ENCODE assay signal across 1 cellular context in the genomic region with DNA sequence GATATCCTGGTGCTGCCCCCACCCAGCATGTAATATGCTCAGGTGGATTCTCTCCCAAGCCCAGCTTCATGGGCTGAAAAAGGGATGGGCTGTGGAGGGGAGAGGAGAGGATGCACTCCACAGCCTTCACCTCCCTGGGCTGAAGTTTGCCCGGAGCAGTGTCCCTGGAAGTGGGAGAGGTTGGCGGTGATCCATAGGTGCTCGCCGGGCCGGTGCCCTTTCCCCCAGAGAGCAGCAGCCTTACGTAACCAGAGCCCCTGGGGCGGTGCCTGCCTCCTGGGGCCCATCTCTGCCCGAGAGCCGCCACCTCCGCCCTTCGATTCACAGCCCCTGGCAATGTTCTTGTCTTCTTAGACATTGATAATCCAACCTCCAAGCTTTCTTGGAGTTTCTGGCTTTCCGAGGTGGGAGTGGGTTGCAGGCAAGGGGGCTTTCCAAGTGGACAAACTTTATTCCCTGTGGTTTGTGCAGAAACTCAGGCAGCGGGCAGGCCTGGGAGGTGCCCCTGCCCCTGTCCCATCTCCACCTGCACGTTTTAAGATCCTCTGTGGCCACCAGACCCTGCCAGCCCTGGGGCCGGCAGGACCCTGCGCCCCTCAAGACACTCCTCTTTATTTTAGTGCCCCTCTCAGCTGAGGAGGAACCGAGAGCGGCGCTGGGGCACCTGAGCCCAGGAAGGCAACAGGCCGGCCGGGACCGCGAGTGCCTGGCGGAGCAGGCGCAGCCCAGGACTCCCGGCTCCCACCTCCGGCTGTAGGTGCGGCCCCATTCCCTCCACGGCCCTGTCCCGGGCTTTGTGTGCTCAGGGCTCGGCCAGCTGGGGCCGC.
TF ChIP-seq lines count a peak whose summit lies in the region.

No MANE protein-coding gene starts in this region.

TF ChIP-seq in HepG2, 621 proteins besides CTCF, POLR2A, EP300 and RAD21 (continued from another document and continues in another):
- TF ChIP-seq, protein P1, sequence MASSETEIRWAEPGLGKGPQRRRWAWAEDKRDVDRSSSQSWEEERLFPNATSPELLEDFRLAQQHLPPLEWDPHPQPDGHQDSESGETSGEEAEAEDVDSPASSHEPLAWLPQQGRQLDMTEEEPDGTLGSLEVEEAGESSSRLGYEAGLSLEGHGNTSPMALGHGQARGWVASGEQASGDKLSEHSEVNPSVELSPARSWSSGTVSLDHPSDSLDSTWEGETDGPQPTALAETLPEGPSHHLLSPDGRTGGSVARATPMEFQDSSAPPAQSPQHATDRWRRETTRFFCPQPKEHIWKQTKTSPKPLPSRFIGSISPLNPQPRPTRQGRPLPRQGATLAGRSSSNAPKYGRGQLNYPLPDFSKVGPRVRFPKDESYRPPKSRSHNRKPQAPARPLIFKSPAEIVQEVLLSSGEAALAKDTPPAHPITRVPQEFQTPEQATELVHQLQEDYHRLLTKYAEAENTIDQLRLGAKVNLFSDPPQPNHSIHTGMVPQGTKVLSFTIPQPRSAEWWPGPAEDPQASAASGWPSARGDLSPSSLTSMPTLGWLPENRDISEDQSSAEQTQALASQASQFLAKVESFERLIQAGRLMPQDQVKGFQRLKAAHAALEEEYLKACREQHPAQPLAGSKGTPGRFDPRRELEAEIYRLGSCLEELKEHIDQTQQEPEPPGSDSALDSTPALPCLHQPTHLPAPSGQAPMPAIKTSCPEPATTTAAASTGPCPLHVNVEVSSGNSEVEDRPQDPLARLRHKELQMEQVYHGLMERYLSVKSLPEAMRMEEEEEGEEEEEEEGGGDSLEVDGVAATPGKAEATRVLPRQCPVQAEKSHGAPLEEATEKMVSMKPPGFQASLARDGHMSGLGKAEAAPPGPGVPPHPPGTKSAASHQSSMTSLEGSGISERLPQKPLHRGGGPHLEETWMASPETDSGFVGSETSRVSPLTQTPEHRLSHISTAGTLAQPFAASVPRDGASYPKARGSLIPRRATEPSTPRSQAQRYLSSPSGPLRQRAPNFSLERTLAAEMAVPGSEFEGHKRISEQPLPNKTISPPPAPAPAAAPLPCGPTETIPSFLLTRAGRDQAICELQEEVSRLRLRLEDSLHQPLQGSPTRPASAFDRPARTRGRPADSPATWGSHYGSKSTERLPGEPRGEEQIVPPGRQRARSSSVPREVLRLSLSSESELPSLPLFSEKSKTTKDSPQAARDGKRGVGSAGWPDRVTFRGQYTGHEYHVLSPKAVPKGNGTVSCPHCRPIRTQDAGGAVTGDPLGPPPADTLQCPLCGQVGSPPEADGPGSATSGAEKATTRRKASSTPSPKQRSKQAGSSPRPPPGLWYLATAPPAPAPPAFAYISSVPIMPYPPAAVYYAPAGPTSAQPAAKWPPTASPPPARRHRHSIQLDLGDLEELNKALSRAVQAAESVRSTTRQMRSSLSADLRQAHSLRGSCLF (CRISPR knock-in tag; IDR thresholded peaks at IDR 0.05; ENCODE audit: borderline replicate concordance), result no peak
- TF ChIP-seq REPIN1 (CRISPR knock-in tag; IDR thresholded peaks at IDR 0.05; ENCODE audit: borderline replicate concordance, low read depth), result no peak
- TF ChIP-seq, protein P2, sequence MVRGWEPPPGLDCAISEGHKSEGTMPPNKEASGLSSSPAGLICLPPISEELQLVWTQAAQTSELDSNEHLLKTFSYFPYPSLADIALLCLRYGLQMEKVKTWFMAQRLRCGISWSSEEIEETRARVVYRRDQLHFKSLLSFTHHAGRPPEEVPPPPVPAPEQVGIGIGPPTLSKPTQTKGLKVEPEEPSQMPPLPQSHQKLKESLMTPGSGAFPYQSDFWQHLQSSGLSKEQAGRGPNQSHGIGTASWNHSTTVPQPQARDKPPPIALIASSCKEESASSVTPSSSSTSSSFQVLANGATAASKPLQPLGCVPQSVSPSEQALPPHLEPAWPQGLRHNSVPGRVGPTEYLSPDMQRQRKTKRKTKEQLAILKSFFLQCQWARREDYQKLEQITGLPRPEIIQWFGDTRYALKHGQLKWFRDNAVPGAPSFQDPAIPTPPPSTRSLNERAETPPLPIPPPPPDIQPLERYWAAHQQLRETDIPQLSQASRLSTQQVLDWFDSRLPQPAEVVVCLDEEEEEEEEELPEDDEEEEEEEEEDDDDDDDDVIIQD (CRISPR knock-in tag; IDR thresholded peaks at IDR 0.05; ENCODE audit: low read depth), result no peak
- TF ChIP-seq RXRA (CRISPR knock-in tag; IDR thresholded peaks at IDR 0.05), result peak; percentile 98
- TF ChIP-seq GATAD2A (CRISPR knock-in tag; IDR thresholded peaks at IDR 0.05), result peak; percentile 69
- no peak for TF ChIP-seq ARHGAP35 (CRISPR knock-in tag; IDR thresholded peaks at IDR 0.05; ENCODE audit: borderline replicate concordance)
- TF ChIP-seq, protein P3, sequence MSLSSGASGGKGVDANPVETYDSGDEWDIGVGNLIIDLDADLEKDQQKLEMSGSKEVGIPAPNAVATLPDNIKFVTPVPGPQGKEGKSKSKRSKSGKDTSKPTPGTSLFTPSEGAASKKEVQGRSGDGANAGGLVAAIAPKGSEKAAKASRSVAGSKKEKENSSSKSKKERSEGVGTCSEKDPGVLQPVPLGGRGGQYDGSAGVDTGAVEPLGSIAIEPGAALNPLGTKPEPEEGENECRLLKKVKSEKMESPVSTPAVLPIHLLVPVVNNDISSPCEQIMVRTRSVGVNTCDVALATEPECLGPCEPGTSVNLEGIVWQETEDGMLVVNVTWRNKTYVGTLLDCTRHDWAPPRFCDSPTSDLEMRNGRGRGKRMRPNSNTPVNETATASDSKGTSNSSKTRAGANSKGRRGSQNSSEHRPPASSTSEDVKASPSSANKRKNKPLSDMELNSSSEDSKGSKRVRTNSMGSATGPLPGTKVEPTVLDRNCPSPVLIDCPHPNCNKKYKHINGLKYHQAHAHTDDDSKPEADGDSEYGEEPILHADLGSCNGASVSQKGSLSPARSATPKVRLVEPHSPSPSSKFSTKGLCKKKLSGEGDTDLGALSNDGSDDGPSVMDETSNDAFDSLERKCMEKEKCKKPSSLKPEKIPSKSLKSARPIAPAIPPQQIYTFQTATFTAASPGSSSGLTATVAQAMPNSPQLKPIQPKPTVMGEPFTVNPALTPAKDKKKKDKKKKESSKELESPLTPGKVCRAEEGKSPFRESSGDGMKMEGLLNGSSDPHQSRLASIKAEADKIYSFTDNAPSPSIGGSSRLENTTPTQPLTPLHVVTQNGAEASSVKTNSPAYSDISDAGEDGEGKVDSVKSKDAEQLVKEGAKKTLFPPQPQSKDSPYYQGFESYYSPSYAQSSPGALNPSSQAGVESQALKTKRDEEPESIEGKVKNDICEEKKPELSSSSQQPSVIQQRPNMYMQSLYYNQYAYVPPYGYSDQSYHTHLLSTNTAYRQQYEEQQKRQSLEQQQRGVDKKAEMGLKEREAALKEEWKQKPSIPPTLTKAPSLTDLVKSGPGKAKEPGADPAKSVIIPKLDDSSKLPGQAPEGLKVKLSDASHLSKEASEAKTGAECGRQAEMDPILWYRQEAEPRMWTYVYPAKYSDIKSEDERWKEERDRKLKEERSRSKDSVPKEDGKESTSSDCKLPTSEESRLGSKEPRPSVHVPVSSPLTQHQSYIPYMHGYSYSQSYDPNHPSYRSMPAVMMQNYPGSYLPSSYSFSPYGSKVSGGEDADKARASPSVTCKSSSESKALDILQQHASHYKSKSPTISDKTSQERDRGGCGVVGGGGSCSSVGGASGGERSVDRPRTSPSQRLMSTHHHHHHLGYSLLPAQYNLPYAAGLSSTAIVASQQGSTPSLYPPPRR (CRISPR knock-in tag; IDR thresholded peaks at IDR 0.05; ENCODE audit: borderline replicate concordance), result no peak
- peak; percentile 52 for TF ChIP-seq HNRNPLL (IDR thresholded peaks at IDR 0.05; ENCODE audit: low read depth, low read length, poor library complexity, severe bottlenecking)
- no peak for TF ChIP-seq SP1 (IDR thresholded peaks at IDR 0.05)
- no peak for TF ChIP-seq SP1 (CRISPR knock-in tag; IDR thresholded peaks at IDR 0.05)
- TF ChIP-seq ZNF121 (CRISPR knock-in tag; IDR thresholded peaks at IDR 0.05), result no peak
- TF ChIP-seq POLR2AphosphoS5 (IDR thresholded peaks at IDR 0.05; ENCODE audit: low read depth, low read length), result peak; percentile 40; the same call in 1 of the 2 replicates
- TF ChIP-seq HOXA3 (CRISPR knock-in tag; IDR thresholded peaks at IDR 0.05), result peak; percentile 63
- peak; percentile 4 for TF ChIP-seq CBX1 (IDR thresholded peaks at IDR 0.05; ENCODE audit: low read depth)
- TF ChIP-seq, protein P4, sequence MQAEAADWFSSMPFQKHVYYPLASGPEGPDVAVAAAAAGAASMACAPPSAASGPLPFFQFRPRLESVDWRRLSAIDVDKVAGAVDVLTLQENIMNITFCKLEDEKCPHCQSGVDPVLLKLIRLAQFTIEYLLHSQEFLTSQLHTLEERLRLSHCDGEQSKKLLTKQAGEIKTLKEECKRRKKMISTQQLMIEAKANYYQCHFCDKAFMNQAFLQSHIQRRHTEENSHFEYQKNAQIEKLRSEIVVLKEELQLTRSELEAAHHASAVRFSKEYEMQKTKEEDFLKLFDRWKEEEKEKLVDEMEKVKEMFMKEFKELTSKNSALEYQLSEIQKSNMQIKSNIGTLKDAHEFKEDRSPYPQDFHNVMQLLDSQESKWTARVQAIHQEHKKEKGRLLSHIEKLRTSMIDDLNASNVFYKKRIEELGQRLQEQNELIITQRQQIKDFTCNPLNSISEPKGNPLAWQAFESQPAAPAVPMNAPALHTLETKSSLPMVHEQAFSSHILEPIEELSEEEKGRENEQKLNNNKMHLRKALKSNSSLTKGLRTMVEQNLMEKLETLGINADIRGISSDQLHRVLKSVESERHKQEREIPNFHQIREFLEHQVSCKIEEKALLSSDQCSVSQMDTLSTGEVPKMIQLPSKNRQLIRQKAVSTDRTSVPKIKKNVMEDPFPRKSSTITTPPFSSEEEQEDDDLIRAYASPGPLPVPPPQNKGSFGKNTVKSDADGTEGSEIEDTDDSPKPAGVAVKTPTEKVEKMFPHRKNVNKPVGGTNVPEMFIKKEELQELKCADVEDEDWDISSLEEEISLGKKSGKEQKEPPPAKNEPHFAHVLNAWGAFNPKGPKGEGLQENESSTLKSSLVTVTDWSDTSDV (CRISPR knock-in tag; IDR thresholded peaks at IDR 0.05), result no peak
- peak; percentile 67; the same call in 1 of the 2 replicates for TF ChIP-seq IRF2 (CRISPR knock-in tag; IDR thresholded peaks at IDR 0.05)
- TF ChIP-seq, protein P5, sequence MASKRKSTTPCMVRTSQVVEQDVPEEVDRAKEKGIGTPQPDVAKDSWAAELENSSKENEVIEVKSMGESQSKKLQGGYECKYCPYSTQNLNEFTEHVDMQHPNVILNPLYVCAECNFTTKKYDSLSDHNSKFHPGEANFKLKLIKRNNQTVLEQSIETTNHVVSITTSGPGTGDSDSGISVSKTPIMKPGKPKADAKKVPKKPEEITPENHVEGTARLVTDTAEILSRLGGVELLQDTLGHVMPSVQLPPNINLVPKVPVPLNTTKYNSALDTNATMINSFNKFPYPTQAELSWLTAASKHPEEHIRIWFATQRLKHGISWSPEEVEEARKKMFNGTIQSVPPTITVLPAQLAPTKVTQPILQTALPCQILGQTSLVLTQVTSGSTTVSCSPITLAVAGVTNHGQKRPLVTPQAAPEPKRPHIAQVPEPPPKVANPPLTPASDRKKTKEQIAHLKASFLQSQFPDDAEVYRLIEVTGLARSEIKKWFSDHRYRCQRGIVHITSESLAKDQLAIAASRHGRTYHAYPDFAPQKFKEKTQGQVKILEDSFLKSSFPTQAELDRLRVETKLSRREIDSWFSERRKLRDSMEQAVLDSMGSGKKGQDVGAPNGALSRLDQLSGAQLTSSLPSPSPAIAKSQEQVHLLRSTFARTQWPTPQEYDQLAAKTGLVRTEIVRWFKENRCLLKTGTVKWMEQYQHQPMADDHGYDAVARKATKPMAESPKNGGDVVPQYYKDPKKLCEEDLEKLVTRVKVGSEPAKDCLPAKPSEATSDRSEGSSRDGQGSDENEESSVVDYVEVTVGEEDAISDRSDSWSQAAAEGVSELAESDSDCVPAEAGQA (IDR thresholded peaks at IDR 0.05; ENCODE audit: low read depth), result no peak
- TF ChIP-seq, protein P5 (CRISPR knock-in tag; IDR thresholded peaks at IDR 0.05; ENCODE audit: borderline replicate concordance), result no peak
- TF ChIP-seq, protein P6, sequence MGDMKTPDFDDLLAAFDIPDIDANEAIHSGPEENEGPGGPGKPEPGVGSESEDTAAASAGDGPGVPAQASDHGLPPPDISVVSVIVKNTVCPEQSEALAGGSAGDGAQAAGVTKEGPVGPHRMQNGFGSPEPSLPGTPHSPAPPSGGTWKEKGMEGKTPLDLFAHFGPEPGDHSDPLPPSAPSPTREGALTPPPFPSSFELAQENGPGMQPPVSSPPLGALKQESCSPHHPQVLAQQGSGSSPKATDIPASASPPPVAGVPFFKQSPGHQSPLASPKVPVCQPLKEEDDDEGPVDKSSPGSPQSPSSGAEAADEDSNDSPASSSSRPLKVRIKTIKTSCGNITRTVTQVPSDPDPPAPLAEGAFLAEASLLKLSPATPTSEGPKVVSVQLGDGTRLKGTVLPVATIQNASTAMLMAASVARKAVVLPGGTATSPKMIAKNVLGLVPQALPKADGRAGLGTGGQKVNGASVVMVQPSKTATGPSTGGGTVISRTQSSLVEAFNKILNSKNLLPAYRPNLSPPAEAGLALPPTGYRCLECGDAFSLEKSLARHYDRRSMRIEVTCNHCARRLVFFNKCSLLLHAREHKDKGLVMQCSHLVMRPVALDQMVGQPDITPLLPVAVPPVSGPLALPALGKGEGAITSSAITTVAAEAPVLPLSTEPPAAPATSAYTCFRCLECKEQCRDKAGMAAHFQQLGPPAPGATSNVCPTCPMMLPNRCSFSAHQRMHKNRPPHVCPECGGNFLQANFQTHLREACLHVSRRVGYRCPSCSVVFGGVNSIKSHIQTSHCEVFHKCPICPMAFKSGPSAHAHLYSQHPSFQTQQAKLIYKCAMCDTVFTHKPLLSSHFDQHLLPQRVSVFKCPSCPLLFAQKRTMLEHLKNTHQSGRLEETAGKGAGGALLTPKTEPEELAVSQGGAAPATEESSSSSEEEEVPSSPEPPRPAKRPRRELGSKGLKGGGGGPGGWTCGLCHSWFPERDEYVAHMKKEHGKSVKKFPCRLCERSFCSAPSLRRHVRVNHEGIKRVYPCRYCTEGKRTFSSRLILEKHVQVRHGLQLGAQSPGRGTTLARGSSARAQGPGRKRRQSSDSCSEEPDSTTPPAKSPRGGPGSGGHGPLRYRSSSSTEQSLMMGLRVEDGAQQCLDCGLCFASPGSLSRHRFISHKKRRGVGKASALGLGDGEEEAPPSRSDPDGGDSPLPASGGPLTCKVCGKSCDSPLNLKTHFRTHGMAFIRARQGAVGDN (CRISPR knock-in tag; IDR thresholded peaks at IDR 0.05), result peak; percentile 82
- no peak for TF ChIP-seq ZNF30 (CRISPR knock-in tag; IDR thresholded peaks at IDR 0.05)
- TF ChIP-seq POGZ (CRISPR knock-in tag; IDR thresholded peaks at IDR 0.05), result no peak
- TF ChIP-seq RAD51 (IDR thresholded peaks at IDR 0.05; ENCODE audit: borderline replicate concordance), result no peak
- no peak for TF ChIP-seq ATF7-NPFF (CRISPR knock-in tag; IDR thresholded peaks at IDR 0.05; ENCODE audit: low read depth)
- TF ChIP-seq CEBPB (IDR thresholded peaks at IDR 0.05; ENCODE audit: borderline replicate concordance, low read depth, low read length), result peak; percentile 76; the same call in 1 of the 2 replicates
